9 cellular contexts compared by ENCODE assay signal in the genomic region with DNA sequence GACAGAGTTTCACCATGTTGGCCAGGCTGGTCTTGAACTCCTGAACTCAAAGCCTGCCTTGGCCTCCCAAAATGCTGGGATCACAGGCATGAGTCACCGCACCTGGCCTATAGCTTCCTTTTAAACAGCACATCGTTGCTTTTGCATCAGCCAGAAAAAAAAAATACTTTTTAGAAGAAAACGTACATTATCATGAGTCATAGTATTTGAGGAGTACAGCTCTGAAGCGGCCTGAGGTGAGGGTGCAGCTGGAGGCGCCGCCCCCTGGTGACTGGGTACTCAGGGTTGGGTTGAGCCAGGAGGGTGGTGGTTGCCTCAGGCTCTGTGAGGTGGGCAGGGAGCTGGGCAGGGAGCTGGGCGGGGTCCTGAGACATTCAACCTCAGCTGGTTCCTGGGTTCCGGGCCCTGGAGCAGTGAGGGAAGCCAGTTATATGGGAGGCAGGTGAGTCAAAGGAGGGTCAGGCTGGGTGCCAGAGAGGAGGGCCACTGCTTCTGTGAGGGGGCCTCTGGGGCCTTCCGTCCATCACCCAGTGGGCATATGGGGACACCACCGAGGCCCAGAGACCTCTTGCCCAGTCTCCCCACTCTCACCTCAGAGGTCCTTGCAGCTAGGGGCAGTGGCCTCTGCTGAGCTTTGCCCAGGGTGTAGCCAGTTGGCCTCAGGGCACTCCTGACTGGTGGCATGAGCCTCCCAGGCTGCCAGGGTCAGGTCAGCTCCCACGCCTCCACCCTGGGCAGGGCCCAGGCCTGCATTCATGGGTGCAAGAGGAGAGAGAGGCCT. TPM values are rescaled to one million over a fixed set of nuclear protein-coding genes. Genes with fewer than 3 reads are reported as not detected.
A peak's percentile ranks its signal among the peaks of the same experiment; 100 is the strongest.
DNase-seq lines count a peak whose midpoint lies in the region; ATAC-seq and TF ChIP-seq lines count a peak whose summit lies in the region.
"Had no signal": no experiment of that assay in that cellular context is flagged by ENCODE, and none has a peak within 500 bp of the region (broad histone marks: within the 10 kb centered on the region; RNA-seq: fewer than 3 reads in every experiment).

No MANE protein-coding gene starts in this region.

- H3K4me1 Mint-ChIP-seq in activated naive CD8-positive, alpha-beta T cell treated with anti-CD3 and anti-CD28 coated beads, Interleukin-2, amount 50 U/mL, for 24 hours = peaks cover 9% of the 10 kb centered on the region
- peaks cover 1% of the 10 kb centered on the region for H3K4me1 Mint-ChIP-seq in CD4-positive, alpha-beta T cell (ENCODE audit: low read depth)

- no peaks in the 10 kb centered on the region for H4K20me1 ChIP-seq in HCT116 (ENCODE audit: insufficient read depth)

- H3K79me2 ChIP-seq in HCT116 (ENCODE audit: insufficient read depth, low read length) = peaks cover 22% of the 10 kb centered on the region

- peak; percentile 98 for DNase-seq in HCT116 (ENCODE audit: low read depth, low spot score)
- no peak for DNase-seq in activated naive CD8-positive, alpha-beta T cell treated with anti-CD3 and anti-CD28 coated beads, Interleukin-2, amount 50 U/mL, for 24 hours
- DNase-seq in kidney epithelial cell (ENCODE audit: low read depth) = peak; percentile 90
- DNase-seq in effector CD4-positive, alpha-beta T cell = no peak
- DNase-seq in CD4-positive, alpha-beta T cell = no peak
- DNase-seq in midbrain (lab: John Stamatoyannopoulos, UW) = no peak

- BruUV-seq in HCT116 (replicated peaks; lab: Mats Ljungman, UMichigan) = no TSS peak

- no peak overlapping the region for H2AFZ ChIP-seq in HCT116 (ENCODE audit: low read depth, low read length, poor library complexity, severe bottlenecking)

- no peaks in the 10 kb centered on the region for H3K9me3 ChIP-seq in HCT116 (ENCODE audit: control insufficient read depth in 1 of 2, insufficient read depth in 1 of 2, low read depth in 1 of 2, low read length in 2 of 2)
- H3K9me3 ChIP-seq in CD4-positive, alpha-beta T cell (ENCODE audit: control insufficient read depth, low read length) = no peaks in the 10 kb centered on the region
- H3K9me3 ChIP-seq: neutrophil had no signal

- RAD21 ChIA-PET in HCT116 (lab: Charles Lee; ENCODE audit: low non-redundant PET in 1 of 2, low total read pairs in 2 of 2, uncharacterized antibody in 2 of 2, unreplicated experiment in 2 of 2) = interaction anchor here (0.8 to 1.6 kb wide), 11 partner anchors 12 to 33 kb away, joined by 3 to 12 read pairs (median 3); a partner anchor contains a TSS

- H3K27ac ChIP-seq in 22Rv1 (peak overlapping the region; percentile 100), HCT116 (ENCODE audit: low read depth, low read length) (peak overlapping the region; percentile 98)
- H3K27ac ChIP-seq in CD4-positive, alpha-beta T cell (ENCODE audit: low read depth, low read length) = no peak overlapping the region
- H3K27ac ChIP-seq: neutrophil had no signal

- peaks cover 14% of the 10 kb centered on the region for H3K27me3 Mint-ChIP-seq in activated naive CD8-positive, alpha-beta T cell treated with anti-CD3 and anti-CD28 coated beads, Interleukin-2, amount 50 U/mL, for 24 hours
- H3K27me3 Mint-ChIP-seq in CD4-positive, alpha-beta T cell = peaks cover 14% of the 10 kb centered on the region

- TF ChIP-seq CTCF in 22Rv1 (IDR thresholded peaks at IDR 0.05) (no peak; the same call in 1 of the 2 replicates), HCT116 (IDR thresholded peaks at IDR 0.05 in 2 of 3, conservative IDR thresholded peaks at IDR 0.05 in 1 of 3; ENCODE audit: borderline replicate concordance in 1 of 3, insufficient read depth in 1 of 3, low read depth in 2 of 3, low read length in 2 of 3) (0 out of 6 replicates have a peak, but pooled peaks of 1 of the 3 experiments have one; percentile 8), kidney epithelial cell (IDR thresholded peaks at IDR 0.05; ENCODE audit: insufficient read depth, low read length, poor library complexity, severe bottlenecking) (peak; percentile 21)
- no peak for TF ChIP-seq CTCF in CD4-positive, alpha-beta T cell (IDR thresholded peaks at IDR 0.05)

- H3K4me1 ChIP-seq in HCT116 (ENCODE audit: control insufficient read depth in 1 of 2, insufficient read depth in 2 of 2, low read length in 2 of 2) = peaks cover 79 to 97% of the 10 kb centered on the region in 2 experiments

- H3K36me3 ChIP-seq in HCT116 (ENCODE audit: control insufficient read depth in 1 of 2, insufficient read depth in 2 of 2, low read length in 2 of 2) = no peaks in the 10 kb centered on the region
- H3K36me3 ChIP-seq in kidney epithelial cell (ENCODE audit: control insufficient read depth, insufficient read depth, low read length) = no peaks in the 10 kb centered on the region
- H3K36me3 ChIP-seq: neutrophil had no signal

- no peaks in the 10 kb centered on the region for H3K36me3 Mint-ChIP-seq in activated naive CD8-positive, alpha-beta T cell treated with anti-CD3 and anti-CD28 coated beads, Interleukin-2, amount 50 U/mL, for 24 hours (ENCODE audit: low read depth)
- H3K36me3 Mint-ChIP-seq in CD4-positive, alpha-beta T cell (ENCODE audit: low read depth) = no peaks in the 10 kb centered on the region

- no peak overlapping the region for H3K4me3 Mint-ChIP-seq in activated naive CD8-positive, alpha-beta T cell treated with anti-CD3 and anti-CD28 coated beads, Interleukin-2, amount 50 U/mL, for 24 hours
- no peak overlapping the region for H3K4me3 Mint-ChIP-seq in CD4-positive, alpha-beta T cell

- POLR2A ChIA-PET in HCT116 (lab: Charles Lee) = interaction anchor here (0.7 to 3.9 kb wide), 16 partner anchors 9 to 130 kb away, joined by 3 to 236 read pairs (median 7); a partner anchor contains a TSS
- POLR2A ChIA-PET in CD4-positive, alpha-beta T cell (lab: Charles Lee) = no interaction called here

- CTCF ChIA-PET in HCT116 (lab: Charles Lee) = interaction anchor here (0.7 to 1.8 kb wide), 12 partner anchors 9 to 131 kb away, joined by 3 to 17 read pairs (median 6); no protein-coding TSS in a partner anchor
- CTCF ChIA-PET in CD4-positive, alpha-beta T cell (lab: Charles Lee) = interaction anchor here (1.8 kb wide), 1 partner anchor 19 kb away, joined by 8 read pairs; no protein-coding TSS in a partner anchor

- H3K4me3 ChIP-seq in HCT116 (replicated peaks in 1 of 2; ENCODE audit: low read depth in 1 of 2, low read length in 2 of 2) (peak overlapping the region; percentile 51 to 58), kidney epithelial cell (ENCODE audit: low read depth, low read length) (no peak overlapping the region)

- H3K4me2 ChIP-seq in HCT116 (ENCODE audit: low read length) = peak overlapping the region; percentile 81

- intact Hi-C loops in HCT116 (cut with micrococcal nuclease) = loop anchor here (1.0 kb wide), 2 partner anchors 14 to 20 kb away; no protein-coding TSS in a partner anchor
- intact Hi-C loops in CD4-positive, alpha-beta T cell (cut with DNase I, micrococcal nuclease) = no loop called here

- ATAC-seq in HCT116 (peak; percentile 84), GM21447 (IDR thresholded peaks at IDR 0.05; ENCODE audit: unreplicated experiment) (no peak)
- ATAC-seq in activated naive CD8-positive, alpha-beta T cell treated with anti-CD3 and anti-CD28 coated beads, Interleukin-2, amount 50 U/mL, for 24 hours = peak; percentile 87
- ATAC-seq in CD4-positive, alpha-beta T cell (ENCODE audit: poor library complexity) = no peak

- no peaks in the 10 kb centered on the region for H3K27me3 ChIP-seq in HCT116 (ENCODE audit: insufficient read depth, low read length)
- H3K27me3 ChIP-seq in kidney epithelial cell (ENCODE audit: control insufficient read depth, insufficient read depth, low read length) = no peaks in the 10 kb centered on the region
- H3K27me3 ChIP-seq in CD4-positive, alpha-beta T cell (ENCODE audit: control insufficient read depth, insufficient read depth, low read length) = peaks cover 5% of the 10 kb centered on the region

- H3K9ac ChIP-seq in HCT116 (ENCODE audit: low read length) = peak overlapping the region; percentile 69

- no peaks in the 10 kb centered on the region for H3K9me3 Mint-ChIP-seq in activated naive CD8-positive, alpha-beta T cell treated with anti-CD3 and anti-CD28 coated beads, Interleukin-2, amount 50 U/mL, for 24 hours
- no peaks in the 10 kb centered on the region for H3K9me3 Mint-ChIP-seq in CD4-positive, alpha-beta T cell

- H3K9me2 ChIP-seq in HCT116 (ENCODE audit: insufficient read depth) = no peaks in the 10 kb centered on the region

- TF ChIP-seq POLR2A in HCT116 (IDR thresholded peaks at IDR 0.05; ENCODE audit: borderline replicate concordance, extremely low read depth, insufficient read depth, insufficient read length) = no peak

- no peak overlapping the region for H3K27ac Mint-ChIP-seq in activated naive CD8-positive, alpha-beta T cell treated with anti-CD3 and anti-CD28 coated beads, Interleukin-2, amount 50 U/mL, for 24 hours
- no peak overlapping the region for H3K27ac Mint-ChIP-seq in CD4-positive, alpha-beta T cell

- no peak for TF ChIP-seq RAD21 in HCT116 (IDR thresholded peaks at IDR 0.05; ENCODE audit: low read depth)

TF ChIP-seq in HCT116, 20 proteins besides CTCF, POLR2A, EP300 and RAD21 (continues in another document):
- TF ChIP-seq, protein P1, sequence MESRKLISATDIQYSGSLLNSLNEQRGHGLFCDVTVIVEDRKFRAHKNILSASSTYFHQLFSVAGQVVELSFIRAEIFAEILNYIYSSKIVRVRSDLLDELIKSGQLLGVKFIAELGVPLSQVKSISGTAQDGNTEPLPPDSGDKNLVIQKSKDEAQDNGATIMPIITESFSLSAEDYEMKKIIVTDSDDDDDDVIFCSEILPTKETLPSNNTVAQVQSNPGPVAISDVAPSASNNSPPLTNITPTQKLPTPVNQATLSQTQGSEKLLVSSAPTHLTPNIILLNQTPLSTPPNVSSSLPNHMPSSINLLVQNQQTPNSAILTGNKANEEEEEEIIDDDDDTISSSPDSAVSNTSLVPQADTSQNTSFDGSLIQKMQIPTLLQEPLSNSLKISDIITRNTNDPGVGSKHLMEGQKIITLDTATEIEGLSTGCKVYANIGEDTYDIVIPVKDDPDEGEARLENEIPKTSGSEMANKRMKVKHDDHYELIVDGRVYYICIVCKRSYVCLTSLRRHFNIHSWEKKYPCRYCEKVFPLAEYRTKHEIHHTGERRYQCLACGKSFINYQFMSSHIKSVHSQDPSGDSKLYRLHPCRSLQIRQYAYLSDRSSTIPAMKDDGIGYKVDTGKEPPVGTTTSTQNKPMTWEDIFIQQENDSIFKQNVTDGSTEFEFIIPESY (IDR thresholded peaks at IDR 0.05; ENCODE audit: extremely low read depth, insufficient replicate concordance, low read length) = peak; percentile 51
- peak; percentile 83 for TF ChIP-seq POLR2AphosphoS5 (IDR thresholded peaks at IDR 0.05; ENCODE audit: low read depth, low read length)
- TF ChIP-seq TCF7L2 (IDR thresholded peaks at IDR 0.05; ENCODE audit: borderline replicate concordance, extremely low read depth, insufficient read depth, insufficient read length) = peak; percentile 45
- TF ChIP-seq SRF (IDR thresholded peaks at IDR 0.05; ENCODE audit: low read depth) = no peak
- no peak for TF ChIP-seq YY1 (IDR thresholded peaks at IDR 0.05; ENCODE audit: extremely low read depth, insufficient replicate concordance, low read depth, low read length)

RNA-seq across cellular contexts. Expression of a gene that starts 11.7 kb away (rescaled TPM):
- total RNA-seq in HCT116 (2021; ENCODE audit: unreplicated experiment) (811 TPM), kidney epithelial cell (27.5 and 32.1 TPM in 2 replicates)
- polyA plus RNA-seq in HCT116 (2012) = 603 and 619 TPM in 2 replicates
- 10 to 100 TPM; 22.8 to 24.2 TPM for total RNA-seq in CD4-positive, alpha-beta T cell

RNA-seq across cellular contexts. Expression of a gene that starts 44.3 kb away (rescaled TPM):
- total RNA-seq in HCT116 (2021; ENCODE audit: unreplicated experiment) (not detected), kidney epithelial cell (0.25 TPM in 1 of 2 replicates, not detected in the other)
- polyA plus RNA-seq in HCT116 (2012) = 0.11 TPM in 1 of 2 replicates, not detected in the other
- total RNA-seq in CD4-positive, alpha-beta T cell = not detected

Comparison
In these comparisons a context has a peak if more than half of its experiments do, and no peak if none do; other contexts are left out.
1. ATAC-seq: peak in HCT116 (single experiment) and activated naive CD8-positive, alpha-beta T cell treated with anti-CD3 and anti-CD28 coated beads, Interleukin-2, amount 50 U/mL, for 24 hours (single experiment); none in CD4-positive, alpha-beta T cell (single experiment) and GM21447 (single experiment).
2. DNase-seq: peak in HCT116 (single experiment) and kidney epithelial cell (single experiment); none in activated naive CD8-positive, alpha-beta T cell treated with anti-CD3 and anti-CD28 coated beads, Interleukin-2, amount 50 U/mL, for 24 hours (single experiment), effector CD4-positive, alpha-beta T cell (single experiment), CD4-positive, alpha-beta T cell (0 of 10) and midbrain (single experiment).
3. RNA of a gene that starts 11.7 kb away (total RNA-seq): 811 TPM in HCT116 (single experiment); 27.5 to 32.1 TPM in kidney epithelial cell and 22.8 to 24.2 TPM in CD4-positive, alpha-beta T cell; every median in the first group is over 10 times any median in the second.